15 cellular contexts compared by ENCODE assay signal in the genomic region with DNA sequence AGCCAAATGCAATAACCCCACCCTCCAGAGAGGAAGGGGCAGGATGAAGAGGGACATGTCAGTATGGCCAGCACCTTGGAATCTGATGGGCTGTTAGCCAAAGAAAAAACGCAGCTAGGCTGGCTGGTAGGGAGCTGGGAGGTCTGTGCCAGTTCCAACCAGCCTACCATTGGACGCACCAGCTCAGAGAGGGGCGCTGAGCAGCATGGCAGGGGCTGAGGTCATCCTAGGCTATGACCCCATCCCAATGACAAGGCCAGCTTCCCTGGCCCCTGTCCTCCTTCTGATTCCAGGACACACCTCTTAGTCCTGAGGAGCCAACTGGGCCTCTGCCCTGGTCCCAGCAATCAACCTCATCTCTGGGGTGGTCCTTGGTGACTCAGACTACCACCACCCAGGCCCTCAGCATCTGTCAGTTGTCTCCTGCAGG. TPM values are rescaled to one million over a fixed set of nuclear protein-coding genes. Genes with fewer than 3 reads are reported as not detected.
DNase-seq lines count a peak whose midpoint lies in the region; ATAC-seq and TF ChIP-seq lines count a peak whose summit lies in the region.
"Had no signal": no experiment of that assay in that cellular context is flagged by ENCODE, and none has a peak within 500 bp of the region (broad histone marks: within the 10 kb centered on the region; RNA-seq: fewer than 3 reads in every experiment).

No MANE protein-coding gene starts in this region.

- no peaks in the 10 kb centered on the region for H3K9me3 Mint-ChIP-seq in GM23338
- H3K9me3 Mint-ChIP-seq in activated CD4-positive, alpha-beta memory T cell treated with anti-CD3 and anti-CD28 coated beads, Interleukin-2, amount 10 ng/mL, durations not matched to agents 7 days and 5 days: no peaks in the 10 kb centered on the region
- H3K9me3 Mint-ChIP-seq: activated CD4-positive, alpha-beta T cell treated with anti-CD3 and anti-CD28 coated beads, Interleukin-2, amount 10 ng/mL, durations not matched to agents 7 days and 5 days; IgD-negative memory B cell had no signal

- CTCF ChIA-PET in activated CD4-positive, alpha-beta memory T cell treated with anti-CD3 and anti-CD28 coated beads, Interleukin-2, amount 10 ng/mL, durations not matched to agents 7 days and 5 days (lab: Charles Lee): no interaction called here

- H4K20me1 ChIP-seq in GM23338 (replicated peaks; ENCODE audit: insufficient read depth): peaks cover 93% of the 10 kb centered on the region

- H3K4me3 Mint-ChIP-seq in GM23338: no peak overlapping the region
- H3K4me3 Mint-ChIP-seq in activated CD4-positive, alpha-beta memory T cell treated with anti-CD3 and anti-CD28 coated beads, Interleukin-2, amount 10 ng/mL, durations not matched to agents 7 days and 5 days: no peak overlapping the region
- H3K4me3 Mint-ChIP-seq: activated CD4-positive, alpha-beta T cell treated with anti-CD3 and anti-CD28 coated beads, Interleukin-2, amount 10 ng/mL, durations not matched to agents 7 days and 5 days; IgD-negative memory B cell had no signal

- H3K27me3 ChIP-seq in GM23338 (ENCODE audit: insufficient read depth): no peaks in the 10 kb centered on the region
- H3K27me3 ChIP-seq in ascending aorta: no peaks in the 10 kb centered on the region
- H3K27me3 ChIP-seq in right cardiac atrium (ENCODE audit: control insufficient read depth, insufficient read depth): no peaks in the 10 kb centered on the region
- no peaks in the 10 kb centered on the region for H3K27me3 ChIP-seq in thoracic aorta (replicated peaks; ENCODE audit: insufficient read depth)

- H3K79me2 ChIP-seq in GM23338 (replicated peaks; ENCODE audit: insufficient read depth): peaks cover 100% of the 10 kb centered on the region

- H3F3A ChIP-seq in GM23338 (replicated peaks; ENCODE audit: low read depth): 0 out of 2 replicates have a peak, but pooled peaks cover 8% of the 10 kb centered on the region

- no peaks in the 10 kb centered on the region for H3K9me3 ChIP-seq in ascending aorta
- no peaks in the 10 kb centered on the region for H3K9me3 ChIP-seq in right cardiac atrium (ENCODE audit: control insufficient read depth, low read length)
- no peaks in the 10 kb centered on the region for H3K9me3 ChIP-seq in thoracic aorta

- H3K9me2 ChIP-seq in GM23338 (ENCODE audit: insufficient read depth): no peaks in the 10 kb centered on the region

- peaks cover 10% of the 10 kb centered on the region for H3K27me3 Mint-ChIP-seq in GM23338 (ENCODE audit: insufficient read depth, low read depth, poor library complexity)
- no peaks in the 10 kb centered on the region for H3K27me3 Mint-ChIP-seq in activated CD4-positive, alpha-beta memory T cell treated with anti-CD3 and anti-CD28 coated beads, Interleukin-2, amount 10 ng/mL, durations not matched to agents 7 days and 5 days
- H3K27me3 Mint-ChIP-seq: activated CD4-positive, alpha-beta T cell treated with anti-CD3 and anti-CD28 coated beads, Interleukin-2, amount 10 ng/mL, durations not matched to agents 7 days and 5 days had no signal

- peaks cover 6% of the 10 kb centered on the region; the same call in 2 of the 3 replicates for H3K36me3 Mint-ChIP-seq in GM23338 (ENCODE audit: low read depth)
- H3K36me3 Mint-ChIP-seq in activated CD4-positive, alpha-beta memory T cell treated with anti-CD3 and anti-CD28 coated beads, Interleukin-2, amount 10 ng/mL, durations not matched to agents 7 days and 5 days (ENCODE audit: low read depth): no peaks in the 10 kb centered on the region

- H3K27ac Mint-ChIP-seq in GM23338: 0 out of 2 replicates have a peak overlapping the region, but pooled peaks have one; percentile 49
- H3K27ac Mint-ChIP-seq in activated CD4-positive, alpha-beta memory T cell treated with anti-CD3 and anti-CD28 coated beads, Interleukin-2, amount 10 ng/mL, durations not matched to agents 7 days and 5 days: no peak overlapping the region
- H3K27ac Mint-ChIP-seq: IgD-negative memory B cell had no signal

- H3K27ac ChIP-seq in GM23338 (ENCODE audit: low read depth) (no peak overlapping the region), ascending aorta (peak overlapping the region; percentile 68 to 80), right cardiac atrium (ENCODE audit: low read length) (peak overlapping the region; percentile 47), thoracic aorta (peak overlapping the region; percentile 100)

- H3K4me1 Mint-ChIP-seq in GM23338: peaks cover 89% of the 10 kb centered on the region
- H3K4me1 Mint-ChIP-seq in activated CD4-positive, alpha-beta memory T cell treated with anti-CD3 and anti-CD28 coated beads, Interleukin-2, amount 10 ng/mL, durations not matched to agents 7 days and 5 days: peaks cover 37% of the 10 kb centered on the region

- DNase-seq in GM23338 (ENCODE audit: low spot score) (no peak), ascending aorta (ENCODE audit: low spot score in 2 of 2) (peak in 1 of 2 donors; percentile 77), right cardiac atrium (no peak), thoracic aorta (ENCODE audit: low spot score) (no peak)
- no peak for DNase-seq in activated CD4-positive, alpha-beta memory T cell treated with anti-CD3 and anti-CD28 coated beads, Interleukin-2, amount 10 ng/mL, durations not matched to agents 7 days and 5 days
- DNase-seq: activated CD4-positive, alpha-beta T cell treated with anti-CD3 and anti-CD28 coated beads, Interleukin-2, amount 10 ng/mL, durations not matched to agents 7 days and 5 days; activated naive CD4-positive, alpha-beta T cell treated with anti-CD3 and anti-CD28 coated beads, Interleukin-2, amount 50 U/mL, for 16 hours; DMS79; NCI-H2171; nucleus accumbens; SIG-M5 had no signal

- H2AFZ ChIP-seq in GM23338: no peak overlapping the region

- peaks cover 79% of the 10 kb centered on the region for H3K4me1 ChIP-seq in GM23338 (ENCODE audit: insufficient read depth)
- H3K4me1 ChIP-seq in ascending aorta: peaks cover 71 to 92% of the 10 kb centered on the region in 2 donors
- peaks cover 56% of the 10 kb centered on the region for H3K4me1 ChIP-seq in right cardiac atrium (ENCODE audit: control insufficient read depth, insufficient read depth, low read length)
- H3K4me1 ChIP-seq in thoracic aorta (ENCODE audit: control insufficient read depth in 1 of 2, low read depth in 2 of 2): peaks cover 80 to 100% of the 10 kb centered on the region in 2 donors

- TF ChIP-seq CTCF in GM23338 (conservative IDR thresholded peaks at IDR 0.05; ENCODE audit: low read depth in 2 of 2) (no peak), ascending aorta (IDR thresholded peaks at IDR 0.05) (no peak), thoracic aorta (IDR thresholded peaks at IDR 0.05) (no peak)

- no peak overlapping the region for H3K4me2 ChIP-seq in GM23338

- POLR2A ChIA-PET in activated CD4-positive, alpha-beta memory T cell treated with anti-CD3 and anti-CD28 coated beads, Interleukin-2, amount 10 ng/mL, durations not matched to agents 7 days and 5 days (lab: Charles Lee): no interaction called here

- intact Hi-C loops in ascending aorta (cut with DNase I) (no loop called here), right cardiac atrium (cut with DNase I) (no loop called here)

- H3K4me3 ChIP-seq in GM23338: no peak overlapping the region
- peak overlapping the region; percentile 25 to 78 for H3K4me3 ChIP-seq in ascending aorta
- H3K4me3 ChIP-seq in right cardiac atrium (ENCODE audit: low read length): no peak overlapping the region
- peak overlapping the region; percentile 46 for H3K4me3 ChIP-seq in thoracic aorta

- H3K36me3 ChIP-seq in GM23338 (ENCODE audit: insufficient read depth) (no peaks in the 10 kb centered on the region), ascending aorta (peaks cover 7 to 9% of the 10 kb centered on the region in 2 donors), thoracic aorta (peaks cover 6% of the 10 kb centered on the region)

- 55% methylated on average over 3 of the region's 3 CpGs for WGBS in right cardiac atrium

- no peak for ATAC-seq in GM23338
- peak; percentile 53 to 64 for ATAC-seq in right cardiac atrium
- no peak for ATAC-seq in thoracic aorta (ENCODE audit: insufficient number of reproducible peaks, low FRiP score, low read depth)
- no peak for ATAC-seq in activated CD4-positive, CD25-positive, alpha-beta regulatory T cell treated with anti-CD3 and anti-CD28 coated beads, Interleukin-2, amount 50 U/mL, for 24 hours
- ATAC-seq in GM21515 (IDR thresholded peaks at IDR 0.05; ENCODE audit: unreplicated experiment): no peak
- ATAC-seq in GM19395 (IDR thresholded peaks at IDR 0.05; ENCODE audit: unreplicated experiment): no peak

TF ChIP-seq in GM23338, 12 proteins besides CTCF, POLR2A, EP300 and RAD21 (continues in another document):
- TF ChIP-seq EZH2phosphoT487 (IDR thresholded peaks at IDR 0.05; ENCODE audit: unreplicated experiment) (no peak), STAT1 (IDR thresholded peaks at IDR 0.05; ENCODE audit: unreplicated experiment) (no peak), POLR2AphosphoS5 (IDR thresholded peaks at IDR 0.05; ENCODE audit: low read depth) (no peak), NANOG (IDR thresholded peaks at IDR 0.05; ENCODE audit: borderline replicate concordance) (no peak), CREB1 (CRISPR knock-in tag; IDR thresholded peaks at IDR 0.05; ENCODE audit: low read depth) (no peak)

RNA-seq across cellular contexts. Expression of a gene that starts 12.2 kb away (rescaled TPM):
- total RNA-seq in GM23338 (2014; rRNA removed; shearing (Covaris generic)): 257 and 280 TPM in 2 replicates
- polyA plus RNA-seq in GM23338 (2016; fragmentation: Nextera tagmentation; extraction: Ambion mirVana) (121 and 129 TPM in 2 replicates), right cardiac atrium (80.5 TPM)
- total RNA-seq in ascending aorta (814 TPM), right cardiac atrium (100 to 1,000 TPM; 133 to 305 (median 171) TPM), thoracic aorta (1,000 to 10,000 TPM; 1,201 to 1,291 TPM)
- 10 to 100 TPM; 34.7 to 37.1 TPM for total RNA-seq in activated CD4-positive, alpha-beta memory T cell treated with anti-CD3 and anti-CD28 coated beads, Interleukin-2, amount 10 ng/mL, durations not matched to agents 7 days and 5 days

Comparison
In these comparisons a context has a peak if more than half of its experiments do, and no peak if none do; other contexts are left out.
1. ATAC-seq: peak in right cardiac atrium (2 of 2); none in GM23338 (single experiment), thoracic aorta (single experiment), activated CD4-positive, CD25-positive, alpha-beta regulatory T cell treated with anti-CD3 and anti-CD28 coated beads, Interleukin-2, amount 50 U/mL, for 24 hours (0 of 2), GM21515 (single experiment) and GM19395 (single experiment).
2. H3K4me3 ChIP-seq: peak in ascending aorta (2 of 2) and thoracic aorta (single experiment); none in GM23338 (single experiment) and right cardiac atrium (single experiment).